In the genomic region with DNA sequence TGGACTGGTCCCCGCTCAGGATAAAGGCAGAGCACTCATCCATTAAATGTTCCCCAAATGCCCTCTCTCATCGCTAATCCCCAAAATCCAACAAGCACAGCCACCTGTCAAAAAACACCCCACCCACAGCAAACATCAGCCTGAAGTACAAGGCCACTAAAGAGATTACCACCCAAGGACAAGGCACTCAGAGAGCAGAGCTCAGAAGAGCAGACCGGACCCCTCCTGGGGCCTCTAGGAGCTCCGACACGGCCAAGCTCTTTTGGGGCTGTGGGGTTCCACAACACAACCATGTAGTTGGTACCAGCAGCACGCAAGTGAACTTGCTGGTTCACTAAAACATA, we compare ENCODE assay signal across 11 cellular contexts. TPM values are rescaled to one million over a fixed set of nuclear protein-coding genes. Genes with fewer than 3 reads are reported as not detected.
DNase-seq lines count a peak whose midpoint lies in the region; TF ChIP-seq lines count a peak whose summit lies in the region.
"Had no signal": no experiment of that assay in that cellular context is flagged by ENCODE, and none has a peak within 500 bp of the region (broad histone marks: within the 10 kb centered on the region; RNA-seq: fewer than 3 reads in every experiment).

No MANE protein-coding gene starts in this region.

- peak overlapping the region; percentile 52 for H3K4me2 ChIP-seq in skeletal muscle satellite cell (ENCODE audit: low read length)

- no peak overlapping the region for H3K27ac ChIP-seq in SJCRH30

- peaks cover 17% of the 10 kb centered on the region for H3K36me3 ChIP-seq in SJCRH30
- peaks cover 18% of the 10 kb centered on the region for H3K36me3 ChIP-seq in skeletal muscle satellite cell (ENCODE audit: insufficient read depth, low read length)

- no peaks in the 10 kb centered on the region for H3K27me3 Mint-ChIP-seq in activated T-cell treated with anti-CD3 and anti-CD28 coated beads, Interleukin-2, amount 50 U/mL, for 24 hours
- H3K27me3 Mint-ChIP-seq in glutamatergic neuron (ENCODE audit: unreplicated experiment): peaks cover 2% of the 10 kb centered on the region

- H3K4me1 ChIP-seq in SJCRH30: peaks cover 60% of the 10 kb centered on the region
- H3K4me1 ChIP-seq in skeletal muscle satellite cell (ENCODE audit: control insufficient read depth, insufficient read depth, low read length): peaks cover 56% of the 10 kb centered on the region

- no peak overlapping the region for H3K9ac ChIP-seq in skeletal muscle satellite cell (ENCODE audit: low read depth, low read length)

- H3K36me3 Mint-ChIP-seq in activated T-cell treated with anti-CD3 and anti-CD28 coated beads, Interleukin-2, amount 50 U/mL, for 24 hours (ENCODE audit: low read depth): peaks cover 76% of the 10 kb centered on the region
- H3K36me3 Mint-ChIP-seq in glutamatergic neuron (ENCODE audit: unreplicated experiment): no peaks in the 10 kb centered on the region

- DNase-seq in activated T-cell treated with anti-CD3 and anti-CD28 coated beads, Interleukin-2, amount 50 U/mL, for 24 hours: no peak
- DNase-seq in activated T-cell treated with anti-CD3 and anti-CD28 coated beads, Interleukin-2, amount 50 U/mL, for 48 hours: no peak
- DNase-seq in SJCRH30 (peak; percentile 55 to 71), glutamatergic neuron (no peak), DMS 273 treated with DMSO at 0.1 percent for 48 hours (lab: John Stamatoyannopoulos, UW) (no peak), cerebellum (ENCODE audit: low spot score) (no peak), NCI-H526 (lab: John Stamatoyannopoulos, UW) (no peak)
- DNase-seq: ACHN, activated gamma-delta T cell treated with Interleukin-2 at 50 U/mL for 16 hours, DMS79 had no signal

- no peak overlapping the region for H3K4me3 Mint-ChIP-seq in activated T-cell treated with anti-CD3 and anti-CD28 coated beads, Interleukin-2, amount 50 U/mL, for 24 hours
- H3K4me3 Mint-ChIP-seq in glutamatergic neuron (ENCODE audit: unreplicated experiment): peak overlapping the region; percentile 39

- H3K4me3 ChIP-seq in SJCRH30: no peak overlapping the region
- H3K4me3 ChIP-seq in skeletal muscle satellite cell (ENCODE audit: low read length): no peak overlapping the region

- peak overlapping the region; percentile 75 for H3K27ac Mint-ChIP-seq in activated T-cell treated with anti-CD3 and anti-CD28 coated beads, Interleukin-2, amount 50 U/mL, for 24 hours
- peak overlapping the region; percentile 78 for H3K27ac Mint-ChIP-seq in glutamatergic neuron (ENCODE audit: unreplicated experiment)

- H3K9me3 ChIP-seq in SJCRH30 (replicated peaks) (no peaks in the 10 kb centered on the region), skeletal muscle satellite cell (replicated peaks; ENCODE audit: low read length) (no peaks in the 10 kb centered on the region)

- TF ChIP-seq CTCF in glutamatergic neuron (IDR thresholded peaks at IDR 0.05; ENCODE audit: partially characterized antibody, unreplicated experiment): no peak

- H3K4me1 Mint-ChIP-seq in activated T-cell treated with anti-CD3 and anti-CD28 coated beads, Interleukin-2, amount 50 U/mL, for 24 hours (ENCODE audit: low read depth): peaks cover 59% of the 10 kb centered on the region
- peaks cover 53% of the 10 kb centered on the region for H3K4me1 Mint-ChIP-seq in glutamatergic neuron (ENCODE audit: low read depth, unreplicated experiment)

- H3K27me3 ChIP-seq in SJCRH30 (no peaks in the 10 kb centered on the region), skeletal muscle satellite cell (ENCODE audit: control insufficient read depth, insufficient read depth, low read length) (no peaks in the 10 kb centered on the region)

- H3K9me3 Mint-ChIP-seq in activated T-cell treated with anti-CD3 and anti-CD28 coated beads, Interleukin-2, amount 50 U/mL, for 24 hours: no peaks in the 10 kb centered on the region
- peaks cover 1% of the 10 kb centered on the region for H3K9me3 Mint-ChIP-seq in glutamatergic neuron (ENCODE audit: unreplicated experiment)

RNA-seq across cellular contexts. Expression of gene VDAC1, which starts 9.8 kb away (rescaled TPM):
- total RNA-seq in SJCRH30 (2014; rRNA removed; shearing (Covaris generic)): 324 and 340 TPM in 2 replicates
- total RNA-seq in glutamatergic neuron (ENCODE audit: unreplicated experiment) (132 TPM), cerebellum (123 TPM)
- total RNA-seq in skeletal muscle satellite cell (2012; rRNA removed): 462 and 516 TPM in 2 replicates

RNA-seq across cellular contexts. Expression of gene C5orf15, which starts 26.5 kb away (rescaled TPM):
- 78.3 and 82.3 TPM in 2 replicates for total RNA-seq in SJCRH30 (2014; rRNA removed; shearing (Covaris generic))
- total RNA-seq in glutamatergic neuron (ENCODE audit: unreplicated experiment) (35.7 TPM), cerebellum (35.7 TPM)
- 49.8 and 51.0 TPM in 2 replicates for total RNA-seq in skeletal muscle satellite cell (2012; rRNA removed)

Comparison
In these comparisons a context has a peak if more than half of its experiments do, and no peak if none do; other contexts are left out.
1. DNase-seq: peak in SJCRH30 (2 of 2); none in activated T-cell treated with anti-CD3 and anti-CD28 coated beads, Interleukin-2, amount 50 U/mL, for 24 hours (single experiment), activated T-cell treated with anti-CD3 and anti-CD28 coated beads, Interleukin-2, amount 50 U/mL, for 48 hours (0 of 2), glutamatergic neuron (single experiment), DMS 273 treated with DMSO at 0.1 percent for 48 hours (single experiment), cerebellum (single experiment) and NCI-H526 (0 of 2).